Comparison of ENCODE assay signal across 13 cellular contexts in genomic region chr3:15052335-15053242, GRCh38. TPM values are rescaled to one million over a fixed set of nuclear protein-coding genes. Genes with fewer than 3 reads are reported as not detected.
DNase-seq lines count a peak whose midpoint lies in the region; ATAC-seq and TF ChIP-seq lines count a peak whose summit lies in the region.
"Had no signal": no experiment of that assay in that cellular context is flagged by ENCODE, and none has a peak within 500 bp of the region (broad histone marks: within the 10 kb centered on the region; RNA-seq: fewer than 3 reads in every experiment).

No MANE protein-coding gene starts in this region.

- in situ Hi-C loops in ACHN (cut with HindIII; ENCODE audit: low pct_ligation_motif_present, low pct_unique_long_range_greater_than_20kb, low sequenced_read_pairs) = no loop called here

- CTCF ChIA-PET in CD8-positive, alpha-beta T cell (lab: Charles Lee) = interaction anchor here (0.7 to 1.9 kb wide), 3 partner anchors 10 to 26 kb away, joined by 3 to 5 read pairs (median 4); no protein-coding TSS in a partner anchor

- no peak overlapping the region for H3K56ac ChIP-seq in H9 (ENCODE audit: insufficient read length, low read depth, low read length)

- no peak overlapping the region for H3K14ac ChIP-seq in H9 (ENCODE audit: insufficient read depth, low read length)

- ATAC-seq in CD8-positive, alpha-beta T cell = no peak
- ATAC-seq in GM21367 (IDR thresholded peaks at IDR 0.05; ENCODE audit: unreplicated experiment) = no peak
- no peak for ATAC-seq in GM18498 (IDR thresholded peaks at IDR 0.05; ENCODE audit: unreplicated experiment)

- POLR2A ChIA-PET in CD8-positive, alpha-beta T cell (lab: Charles Lee) = no interaction called here

- no peak overlapping the region for H2BK120ac ChIP-seq in H9 (ENCODE audit: low read depth, low read length, poor library complexity, severe bottlenecking)

- H3K4me3 ChIP-seq in CD8-positive, alpha-beta T cell (ENCODE audit: low read depth, low read length) = no peak overlapping the region
- H3K4me3 ChIP-seq in coronary artery = no peak overlapping the region

- H2BK15ac ChIP-seq in H9 (ENCODE audit: low read depth, low read length) = no peak overlapping the region

- no peaks in the 10 kb centered on the region for H3K27me3 ChIP-seq in CD8-positive, alpha-beta T cell (ENCODE audit: insufficient read depth, low read length)
- H3K27me3 ChIP-seq in H9 (ENCODE audit: insufficient read depth, low read length) = no peaks in the 10 kb centered on the region

- TF ChIP-seq CTCF in CD8-positive, alpha-beta T cell (IDR thresholded peaks at IDR 0.05) = no peak
- no peak for TF ChIP-seq CTCF in H9 (conservative IDR thresholded peaks at IDR 0.05)
- TF ChIP-seq CTCF in nephron progenitor cell (IDR thresholded peaks at IDR 0.05) = no peak
- TF ChIP-seq CTCF in coronary artery (IDR thresholded peaks at IDR 0.05) = no peak

- WGBS in H9 (ENCODE audit: extremely low coverage, insufficient read length, low lambda C conversion rate) = no CpG with 5 or more reads among the region's 14 CpGs

- no peak overlapping the region for H3K18ac ChIP-seq in H9 (ENCODE audit: insufficient read length, low read depth, low read length)

- H4K5ac ChIP-seq in H9 (ENCODE audit: insufficient read length, low read depth, low read length) = no peak overlapping the region

- H2AFZ ChIP-seq in H9 (ENCODE audit: low read length) = no peak overlapping the region

- H3K4me3 Mint-ChIP-seq in CD8-positive, alpha-beta T cell = no peak overlapping the region
- H3K4me3 Mint-ChIP-seq in H9 (no peak overlapping the region), nephron progenitor cell (no peak overlapping the region)
- no peak overlapping the region for H3K4me3 Mint-ChIP-seq in activated naive CD8-positive, alpha-beta T cell treated with anti-CD3 and anti-CD28 coated beads for 36 hours
- H3K4me3 Mint-ChIP-seq: nephron had no signal

- intact Hi-C loops in CD8-positive, alpha-beta T cell (cut with DNase I, micrococcal nuclease) = no loop called here

- H2BK20ac ChIP-seq in H9 (ENCODE audit: low read depth, low read length, poor library complexity, severe bottlenecking) = no peak overlapping the region

- H3K23me2 ChIP-seq in H9 (ENCODE audit: insufficient read length, low read depth, low read length, poor library complexity, severe bottlenecking) = no peaks in the 10 kb centered on the region

- peaks cover 2% of the 10 kb centered on the region for H4K20me1 ChIP-seq in H9 (ENCODE audit: control insufficient read depth, insufficient read depth, insufficient read length)

- no peak overlapping the region for H3K4ac ChIP-seq in H9 (ENCODE audit: low read depth, low read length)

- no peak overlapping the region for H3K23ac ChIP-seq in H9 (ENCODE audit: insufficient read length, low read depth, low read length)

- H3K36me3 ChIP-seq in CD8-positive, alpha-beta T cell (ENCODE audit: insufficient read depth, low read length) = peaks cover 29% of the 10 kb centered on the region

- no peak overlapping the region for H2BK12ac ChIP-seq in H9 (ENCODE audit: insufficient read length, low read depth, low read length)

- peaks cover 30% of the 10 kb centered on the region for H3K4me1 Mint-ChIP-seq in CD8-positive, alpha-beta T cell (ENCODE audit: low read depth)
- H3K4me1 Mint-ChIP-seq in H9 (peaks cover 7 to 10% of the 10 kb centered on the region in 2 experiments; a peak in 3 of 4 replicates), nephron progenitor cell (no peaks in the 10 kb centered on the region)
- peaks cover 45% of the 10 kb centered on the region for H3K4me1 Mint-ChIP-seq in activated naive CD8-positive, alpha-beta T cell treated with anti-CD3 and anti-CD28 coated beads for 36 hours
- H3K4me1 Mint-ChIP-seq: nephron had no signal

- H4K91ac ChIP-seq in H9 (ENCODE audit: insufficient read length, low read depth, low read length) = no peak overlapping the region

- no peak overlapping the region for H3K9ac ChIP-seq in H9 (ENCODE audit: extremely low read depth, insufficient read length, low read length)

- peaks cover 2% of the 10 kb centered on the region for H3K9me3 Mint-ChIP-seq in CD8-positive, alpha-beta T cell
- H3K9me3 Mint-ChIP-seq in H9 (no peaks in the 10 kb centered on the region), nephron progenitor cell (no peaks in the 10 kb centered on the region)
- H3K9me3 Mint-ChIP-seq in activated naive CD8-positive, alpha-beta T cell treated with anti-CD3 and anti-CD28 coated beads for 36 hours = peaks cover 4% of the 10 kb centered on the region
- H3K9me3 Mint-ChIP-seq: nephron had no signal

- H2AK5ac ChIP-seq in H9 (ENCODE audit: insufficient read length, low read length) = no peak overlapping the region

- no peak overlapping the region for H3T11ph ChIP-seq in H9 (ENCODE audit: low read length)

- DNase-seq in CD8-positive, alpha-beta T cell = no peak
- DNase-seq in H9 = no peak
- no peak for DNase-seq in activated naive CD8-positive, alpha-beta T cell treated with anti-CD3 and anti-CD28 coated beads for 36 hours
- no peak for DNase-seq in nephron progenitor cell
- no peak for DNase-seq in ACHN
- no peak for DNase-seq in coronary artery (ENCODE audit: low spot score)
- DNase-seq: activated CD4-positive, alpha-beta T cell treated with anti-CD3 and anti-CD28 coated beads, Interleukin-2, amount 50 U/mL, for 4 hours; activated effector memory CD4-positive, alpha-beta T cell treated with Interleukin-2 at 50 U/mL for 16 hours; stimulated activated naive CD4-positive, alpha-beta T cell treated with Interleukin-2 at 50 U/mL for 16 hours; T-helper 2 cell had no signal

- peaks cover 6% of the 10 kb centered on the region; the same call in 1 of the 2 replicates for H3K79me2 ChIP-seq in H9 (ENCODE audit: insufficient read depth, low read length)

- no peak overlapping the region for H4K8ac ChIP-seq in H9 (replicated peaks; ENCODE audit: insufficient read length, low read depth, low read length)

- peaks cover 69% of the 10 kb centered on the region for H3K36me3 Mint-ChIP-seq in CD8-positive, alpha-beta T cell
- H3K36me3 Mint-ChIP-seq in H9 (ENCODE audit: insufficient read depth in 1 of 3, low read depth in 3 of 3) (peaks cover 21 to 85% (median 64%) of the 10 kb centered on the region in 3 experiments; a peak in 6 of 7 replicates), nephron progenitor cell (ENCODE audit: low read depth) (peaks cover 57% of the 10 kb centered on the region)
- peaks cover 47% of the 10 kb centered on the region for H3K36me3 Mint-ChIP-seq in activated naive CD8-positive, alpha-beta T cell treated with anti-CD3 and anti-CD28 coated beads for 36 hours

- H3K9me3 ChIP-seq in CD8-positive, alpha-beta T cell (ENCODE audit: low read length) = no peaks in the 10 kb centered on the region
- no peaks in the 10 kb centered on the region for H3K9me3 ChIP-seq in H9 (ENCODE audit: control insufficient read depth, low read depth, low read length)

- H2BK5ac ChIP-seq in H9 (ENCODE audit: insufficient read length, low read length) = no peak overlapping the region

- no peak overlapping the region for H3K27ac ChIP-seq in CD8-positive, alpha-beta T cell (ENCODE audit: low read depth, low read length)
- H3K27ac ChIP-seq in H9 (ENCODE audit: insufficient read length, low read depth, low read length) (no peak overlapping the region), coronary artery (no peak overlapping the region)

- H3K4me2 ChIP-seq in H9 (ENCODE audit: insufficient read depth, insufficient read length, low read length) = no peak overlapping the region

- H3K27ac Mint-ChIP-seq in CD8-positive, alpha-beta T cell = peak overlapping the region; percentile 69
- H3K27ac Mint-ChIP-seq in H9 (peak overlapping the region in 2 of 3 experiments; percentile 61 to 71; a peak in 6 of 7 replicates), nephron progenitor cell (peak overlapping the region; percentile 91)
- H3K27ac Mint-ChIP-seq in activated naive CD8-positive, alpha-beta T cell treated with anti-CD3 and anti-CD28 coated beads for 36 hours = peak overlapping the region; percentile 56

- H3K27me3 Mint-ChIP-seq in CD8-positive, alpha-beta T cell (ENCODE audit: low read depth) = no peaks in the 10 kb centered on the region
- H3K27me3 Mint-ChIP-seq in H9 (ENCODE audit: low read depth) = no peaks in the 10 kb centered on the region
- no peaks in the 10 kb centered on the region for H3K27me3 Mint-ChIP-seq in activated naive CD8-positive, alpha-beta T cell treated with anti-CD3 and anti-CD28 coated beads for 36 hours
- H3K27me3 Mint-ChIP-seq in nephron progenitor cell (ENCODE audit: low read depth, poor library complexity) = no peaks in the 10 kb centered on the region

- no peaks in the 10 kb centered on the region for H3K79me1 ChIP-seq in H9 (ENCODE audit: insufficient read depth, low read depth, low read length, poor library complexity, severe bottlenecking)

- H3K4me1 ChIP-seq in CD8-positive, alpha-beta T cell (ENCODE audit: insufficient read depth, low read length) = no peaks in the 10 kb centered on the region
- H3K4me1 ChIP-seq in H9 (ENCODE audit: insufficient read depth, low read length) = no peaks in the 10 kb centered on the region

RNA-seq across cellular contexts. Expression of gene MRPS25, which starts 12.5 kb away (rescaled TPM):
- 10 to 100 TPM; 51.3 to 56.2 TPM for total RNA-seq in CD8-positive, alpha-beta T cell
- total RNA-seq in H9 (2021) = 53.2 and 56.2 TPM in 2 replicates
- total RNA-seq in activated naive CD8-positive, alpha-beta T cell treated with anti-CD3 and anti-CD28 coated beads for 36 hours = 10 to 100 TPM; 78.0 to 86.4 TPM

RNA-seq across cellular contexts. Expression of gene RBSN, which starts 46.4 kb away (rescaled TPM):
- 10 to 100 TPM; 41.9 to 48.1 TPM for total RNA-seq in CD8-positive, alpha-beta T cell
- 16.0 and 18.8 TPM in 2 replicates for total RNA-seq in H9 (2021)
- 1 to 10 TPM; 7.9 to 8.6 TPM for total RNA-seq in activated naive CD8-positive, alpha-beta T cell treated with anti-CD3 and anti-CD28 coated beads for 36 hours
